ENCODE assay signal across 38 cellular contexts in genomic region chr11:74409633-74410032, GRCh38. TPM values are rescaled to one million over a fixed set of nuclear protein-coding genes. Genes with fewer than 3 reads are reported as not detected.
DNase-seq lines count a peak whose midpoint lies in the region; ATAC-seq, FAIRE-seq and TF ChIP-seq lines count a peak whose summit lies in the region.
"Had no signal": no experiment of that assay in that cellular context is flagged by ENCODE, and none has a peak within 500 bp of the region (broad histone marks: within the 10 kb centered on the region; RNA-seq: fewer than 3 reads in every experiment).

No MANE protein-coding gene starts in this region.

- H3K4me1 Mint-ChIP-seq in activated naive CD4-positive, alpha-beta T cell treated with anti-CD3 and anti-CD28 coated beads, Interleukin-2, amount 50 U/mL, for 24 hours = peaks cover 7% of the 10 kb centered on the region
- H3K4me1 Mint-ChIP-seq in nephron progenitor cell = no peaks in the 10 kb centered on the region
- H3K4me1 Mint-ChIP-seq: B cell; CD14-positive monocyte; CD4-positive, alpha-beta memory T cell; CD8-positive, alpha-beta memory T cell had no signal

- intact Hi-C loops in HepG2 (cut with micrococcal nuclease; ENCODE audit: unreplicated experiment) = no loop called here
- intact Hi-C loops in right lobe of liver (cut with DNase I) = no loop called here
- intact Hi-C loops in K562 (cut with micrococcal nuclease) = no loop called here

- no peaks in the 10 kb centered on the region for H3K9me2 ChIP-seq in SK-N-SH

- no peaks in the 10 kb centered on the region for H3K9me3 ChIP-seq in SK-N-SH
- H3K9me3 ChIP-seq in HepG2 (ENCODE audit: low read length) = no peaks in the 10 kb centered on the region
- H3K9me3 ChIP-seq in right lobe of liver = no peaks in the 10 kb centered on the region
- H3K9me3 ChIP-seq in K562 (replicated peaks; ENCODE audit: control insufficient read depth, insufficient read depth, low read depth, low read length) = no peaks in the 10 kb centered on the region
- H3K9me3 ChIP-seq: A549; BE2C; BLaER1; BLaER1 treated with 17β-estradiol and CSF1 and Interleukin-3, amounts not matched to agents 10 nM and 100 nM; Caco-2 had no signal

- H3K9me3 Mint-ChIP-seq in activated naive CD4-positive, alpha-beta T cell treated with anti-CD3 and anti-CD28 coated beads, Interleukin-2, amount 50 U/mL, for 24 hours = no peaks in the 10 kb centered on the region
- no peaks in the 10 kb centered on the region for H3K9me3 Mint-ChIP-seq in nephron progenitor cell
- H3K9me3 Mint-ChIP-seq: CD14-positive monocyte; CD4-positive, alpha-beta memory T cell; CD4-positive, alpha-beta T cell; CD4-positive, CD25-positive, alpha-beta regulatory T cell; CD8-positive, alpha-beta memory T cell; CD8-positive, alpha-beta T cell had no signal

- peaks cover 2% of the 10 kb centered on the region for H3F3A ChIP-seq in SK-N-SH (replicated peaks; ENCODE audit: insufficient read depth)

- no peak overlapping the region for H3K9ac ChIP-seq in SK-N-SH
- no peak overlapping the region for H3K9ac ChIP-seq in HepG2 (ENCODE audit: insufficient read depth, low read depth, low read length)
- H3K9ac ChIP-seq in K562 (ENCODE audit: insufficient read depth in 1 of 2, low read depth in 2 of 2, low read length in 2 of 2) = no peak overlapping the region
- H3K9ac ChIP-seq: BLaER1; BLaER1 treated with 17β-estradiol and CSF1 and Interleukin-3, amounts not matched to agents 10 nM and 100 nM had no signal

- no peaks in the 10 kb centered on the region for H3K27me3 ChIP-seq in SK-N-SH (ENCODE audit: insufficient read depth)
- H3K27me3 ChIP-seq in HepG2 (ENCODE audit: control insufficient read depth in 1 of 2, insufficient read depth in 2 of 2, low read length in 2 of 2) = peaks cover 0 to 6% of the 10 kb centered on the region in 2 experiments; a peak in 2 of 5 replicates
- H3K27me3 ChIP-seq in right lobe of liver = no peaks in the 10 kb centered on the region
- H3K27me3 ChIP-seq in K562 (ENCODE audit: control insufficient read depth in 2 of 2, insufficient read depth in 2 of 2, low read length in 2 of 2) = peaks cover 8 to 10% of the 10 kb centered on the region in 2 experiments; a peak in 3 of 5 replicates
- H3K27me3 ChIP-seq: BE2C; BLaER1; BLaER1 treated with 17β-estradiol and CSF1 and Interleukin-3, amounts not matched to agents 10 nM and 100 nM had no signal

- no peaks in the 10 kb centered on the region for H3K9me1 ChIP-seq in K562 (ENCODE audit: control insufficient read depth, insufficient read depth, low read length)

- ATAC-seq in SK-N-SH treated with all-trans-retinoic acid at 6 μM for 48 hours (no peak), HepG2 (no peak), right lobe of liver (no peak), K562 (no peak)
- ATAC-seq: A549; CD8-positive, alpha-beta T cell had no signal

- 90% methylated on average over 2 of the region's 2 CpGs for WGBS in SK-N-SH (ENCODE audit: low lambda C conversion rate)
- 90% methylated on average over 2 of the region's 2 CpGs for WGBS in HepG2 (ENCODE audit: low lambda C conversion rate)
- WGBS in right lobe of liver (ENCODE audit: insufficient coverage, low coverage, low lambda C conversion rate, missing lambda C conversion rate) = 94% methylated on average over 2 of the region's 2 CpGs
- 39% methylated on average over 2 of the region's 2 CpGs for WGBS in K562 (ENCODE audit: insufficient coverage, low coverage, missing lambda C conversion rate)

- no peaks in the 10 kb centered on the region for H3K4me1 ChIP-seq in SK-N-SH (ENCODE audit: control insufficient read depth in 1 of 2, insufficient read depth in 2 of 2, low read depth in 1 of 2, low read length in 1 of 2)
- H3K4me1 ChIP-seq in HepG2 (ENCODE audit: insufficient read depth, low read length) = no peaks in the 10 kb centered on the region
- no peaks in the 10 kb centered on the region for H3K4me1 ChIP-seq in right lobe of liver
- H3K4me1 ChIP-seq in K562 (replicated peaks in 1 of 2; ENCODE audit: control insufficient read depth in 2 of 2, insufficient read depth in 2 of 2, low read length in 2 of 2) = no peaks in the 10 kb centered on the region
- H3K4me1 ChIP-seq: BE2C, BLaER1, Caco-2 had no signal

- POLR2A ChIA-PET in SK-N-SH (lab: Yijun Ruan, JAX) (no interaction called here), HepG2 (lab: Yijun Ruan, JAX) (no interaction called here), K562 (lab: Yijun Ruan, JAX) (interaction anchor here (2.2 to 2.7 kb wide), 2 partner anchors 10 to 18 kb away, joined by 9 to 11 read pairs; partner anchors contain the start of gene PGM2L1)

- H4K20me1 ChIP-seq in SK-N-SH (ENCODE audit: insufficient read depth) (no peaks in the 10 kb centered on the region), HepG2 (ENCODE audit: insufficient read depth, low read length) (no peaks in the 10 kb centered on the region), K562 (replicated peaks; ENCODE audit: control insufficient read depth, insufficient read depth, low read length) (no peaks in the 10 kb centered on the region)
- H4K20me1 ChIP-seq: BLaER1; BLaER1 treated with 17β-estradiol and CSF1 and Interleukin-3, amounts not matched to agents 10 nM and 100 nM had no signal

- H3K79me2 ChIP-seq in SK-N-SH (ENCODE audit: insufficient read depth) (no peaks in the 10 kb centered on the region; the same call in 1 of the 2 replicates), HepG2 (ENCODE audit: insufficient read depth, low read length) (no peaks in the 10 kb centered on the region), K562 (ENCODE audit: control insufficient read depth, insufficient read depth, low read length) (no peaks in the 10 kb centered on the region)

- no peaks in the 10 kb centered on the region for H3K36me3 Mint-ChIP-seq in activated naive CD4-positive, alpha-beta T cell treated with anti-CD3 and anti-CD28 coated beads, Interleukin-2, amount 50 U/mL, for 24 hours
- H3K36me3 Mint-ChIP-seq in nephron progenitor cell (ENCODE audit: low read depth) = no peaks in the 10 kb centered on the region
- H3K36me3 Mint-ChIP-seq: CD14-positive monocyte; CD4-positive, alpha-beta memory T cell; CD4-positive, CD25-positive, alpha-beta regulatory T cell; CD8-positive, alpha-beta memory T cell; CD8-positive, alpha-beta T cell had no signal

- no peak overlapping the region for H3K4me3 Mint-ChIP-seq in activated naive CD4-positive, alpha-beta T cell treated with anti-CD3 and anti-CD28 coated beads, Interleukin-2, amount 50 U/mL, for 24 hours
- H3K4me3 Mint-ChIP-seq in nephron progenitor cell = no peak overlapping the region
- H3K4me3 Mint-ChIP-seq: B cell; CD14-positive monocyte; CD4-positive, alpha-beta memory T cell; CD4-positive, alpha-beta T cell; CD8-positive, alpha-beta memory T cell; CD8-positive, alpha-beta T cell had no signal

- no TSS peak for BruUV-seq in HepG2 (replicated peaks; lab: Mats Ljungman, UMichigan)
- BruUV-seq in K562 (replicated peaks; lab: Mats Ljungman, UMichigan) = no TSS peak

- H3K4me3 ChIP-seq in SK-N-SH (ENCODE audit: low read depth in 2 of 2, low read length in 1 of 2) (no peak overlapping the region), HepG2 (replicated peaks in 1 of 3; ENCODE audit: insufficient read depth in 1 of 3, low read depth in 2 of 3, low read length in 3 of 3) (no peak overlapping the region), right lobe of liver (no peak overlapping the region), K562 (no peak overlapping the region)
- H3K4me3 ChIP-seq: A549; BLaER1; BLaER1 treated with 17β-estradiol and CSF1 and Interleukin-3, amounts not matched to agents 10 nM and 100 nM had no signal

- TF ChIP-seq CTCF in SK-N-SH (IDR thresholded peaks at IDR 0.05) (no peak), HepG2 (CRISPR knock-in tag; IDR thresholded peaks at IDR 0.05) (no peak), right lobe of liver (IDR thresholded peaks at IDR 0.05) (no peak), K562 (IDR thresholded peaks at IDR 0.05 in 2 of 3, conservative IDR thresholded peaks at IDR 0.05 in 1 of 3; ENCODE audit: insufficient read depth in 2 of 3, low read depth in 1 of 3, low read length in 3 of 3) (no peak), nephron progenitor cell (IDR thresholded peaks at IDR 0.05) (no peak)

- H2AFZ ChIP-seq in SK-N-SH (ENCODE audit: low read depth) (0 out of 2 replicates have a peak overlapping the region, but pooled peaks have one; percentile 26), HepG2 (ENCODE audit: low read length) (no peak overlapping the region), K562 (ENCODE audit: low read depth, low read length) (no peak overlapping the region)

- CTCF ChIA-PET in SK-N-SH (lab: Yijun Ruan, JAX) = interaction anchor here (1.1 kb wide), 1 partner anchor 40 kb away, joined by 5 read pairs; no protein-coding TSS in a partner anchor
- CTCF ChIA-PET in HepG2 (lab: Yijun Ruan, JAX; ENCODE audit: low intra/inter-chr PET ratio, low total read pairs) = no interaction called here
- CTCF ChIA-PET in K562 (lab: Yijun Ruan, JAX; ENCODE audit: low intra/inter-chr PET ratio) = no interaction called here

- peak overlapping the region; percentile 8 for H3K27ac Mint-ChIP-seq in activated naive CD4-positive, alpha-beta T cell treated with anti-CD3 and anti-CD28 coated beads, Interleukin-2, amount 50 U/mL, for 24 hours
- H3K27ac Mint-ChIP-seq in nephron progenitor cell = no peak overlapping the region
- H3K27ac Mint-ChIP-seq: B cell; CD14-positive monocyte; CD4-positive, alpha-beta memory T cell; CD4-positive, alpha-beta T cell; CD4-positive, CD25-positive, alpha-beta regulatory T cell; CD8-positive, alpha-beta memory T cell; CD8-positive, alpha-beta T cell had no signal

- no peak for DNase-seq in SK-N-SH
- no peak for DNase-seq in activated naive CD4-positive, alpha-beta T cell treated with Interleukin-2 at 50 U/mL for 16 hours
- DNase-seq in HepG2 (ENCODE audit: low spot score) = no peak
- no peak for DNase-seq in right lobe of liver
- no peak for DNase-seq in K562 (ENCODE audit: extremely low read depth in 1 of 4, low spot score in 3 of 4)
- DNase-seq in nephron progenitor cell = no peak
- DNase-seq: 8988T; ACHN; AML-193; BE2C; C1 segment of cervical spinal cord; Caco-2; Calu3; CD4-positive, alpha-beta memory T cell; CD4-positive, alpha-beta T cell; CD4-positive, CD25-positive, alpha-beta regulatory T cell; CD8-positive, alpha-beta memory T cell; CD8-positive, alpha-beta T cell; COR-L47; DMS 273 treated with DMSO at 0.1 percent for 48 hours; DMS153; DMS53; DMS79; DMS79 treated with DMSO at 0.1 percent for 48 hours; DND-41; EL had no signal

- FAIRE-seq in HepG2 (lab: Jason Lieb, UNC) = no peak
- no peak for FAIRE-seq in K562 (lab: Jason Lieb, UNC)
- FAIRE-seq: A204.1, A549, D721Med had no signal

- TF ChIP-seq POLR2A in HepG2 (IDR thresholded peaks at IDR 0.05; ENCODE audit: insufficient read depth in 1 of 2, low read depth in 2 of 2, low read length in 2 of 2) (no peak), right lobe of liver (IDR thresholded peaks at IDR 0.05) (no peak), K562 (conservative IDR thresholded peaks at IDR 0.05) (no peak)

- in situ Hi-C loops in HepG2 (cut with HindIII; ENCODE audit: extremely low pct_ligation_motif_present, low pct_unique_long_range_greater_than_20kb) = no loop called here
- in situ Hi-C loops in K562 (cut with MboI) = no loop called here

- no peaks in the 10 kb centered on the region for H3K27me3 Mint-ChIP-seq in activated naive CD4-positive, alpha-beta T cell treated with anti-CD3 and anti-CD28 coated beads, Interleukin-2, amount 50 U/mL, for 24 hours
- peaks cover 40% of the 10 kb centered on the region for H3K27me3 Mint-ChIP-seq in nephron progenitor cell (ENCODE audit: low read depth, poor library complexity)
- H3K27me3 Mint-ChIP-seq: CD4-positive, alpha-beta T cell had no signal

- H3K4me2 ChIP-seq in SK-N-SH (no peak overlapping the region), HepG2 (ENCODE audit: low read depth, low read length) (no peak overlapping the region), K562 (ENCODE audit: insufficient read depth, low read length) (no peak overlapping the region)
- H3K4me2 ChIP-seq: A549; BLaER1; BLaER1 treated with 17β-estradiol and CSF1 and Interleukin-3, amounts not matched to agents 10 nM and 100 nM had no signal

- no peak overlapping the region for H3K27ac ChIP-seq in SK-N-SH (ENCODE audit: low read depth in 2 of 2, low read length in 1 of 2)
- no peak overlapping the region for H3K27ac ChIP-seq in HepG2 (ENCODE audit: extremely low read length, insufficient read depth, low read length)
- no peak overlapping the region for H3K27ac ChIP-seq in right lobe of liver
- no peak overlapping the region for H3K27ac ChIP-seq in K562 (ENCODE audit: extremely low read depth, low read depth, low read length)
- H3K27ac ChIP-seq: 22Rv1; A549; BLaER1; BLaER1 treated with 17β-estradiol and CSF1 and Interleukin-3, amounts not matched to agents 10 nM and 100 nM; C4-2B had no signal

- no peak for TF ChIP-seq RAD21 in SK-N-SH (IDR thresholded peaks at IDR 0.05; ENCODE audit: low read length)
- no peak for TF ChIP-seq RAD21 in HepG2 (CRISPR knock-in tag; IDR thresholded peaks at IDR 0.05)
- TF ChIP-seq RAD21 in K562 (CRISPR knock-in tag; conservative IDR thresholded peaks at IDR 0.05 in 1 of 2, IDR thresholded peaks at IDR 0.05 in 1 of 2) = no peak

- no peaks in the 10 kb centered on the region for H3K36me3 ChIP-seq in SK-N-SH (replicated peaks in 1 of 2; ENCODE audit: control insufficient read depth in 1 of 2, insufficient read depth in 2 of 2, low read length in 1 of 2)
- no peaks in the 10 kb centered on the region for H3K36me3 ChIP-seq in HepG2 (replicated peaks in 1 of 2; ENCODE audit: control insufficient read depth in 1 of 2, insufficient read depth in 2 of 2, low read length in 2 of 2)
- no peaks in the 10 kb centered on the region for H3K36me3 ChIP-seq in right lobe of liver
- no peaks in the 10 kb centered on the region for H3K36me3 ChIP-seq in K562 (ENCODE audit: control insufficient read depth, insufficient read depth, low read length)
- H3K36me3 ChIP-seq: BE2C; BLaER1; BLaER1 treated with 17β-estradiol and CSF1 and Interleukin-3, amounts not matched to agents 10 nM and 100 nM had no signal

- TF ChIP-seq EP300 in SK-N-SH (IDR thresholded peaks at IDR 0.05; ENCODE audit: borderline replicate concordance in 1 of 2, low read depth in 1 of 2, low read length in 1 of 2) = no peak
- no peak for TF ChIP-seq EP300 in HepG2 (IDR thresholded peaks at IDR 0.05; ENCODE audit: low read depth in 2 of 2, low read length in 2 of 2)
- no peak for TF ChIP-seq EP300 in HepG2 (CRISPR knock-in tag; IDR thresholded peaks at IDR 0.05; ENCODE audit: borderline replicate concordance)
- TF ChIP-seq EP300 in K562 (IDR thresholded peaks at IDR 0.05; ENCODE audit: low read length) = no peak

RNA-seq across cellular contexts. Expression of gene PGM2L1, which starts 11.4 kb away (rescaled TPM):
- polyA plus RNA-seq in SK-N-SH (2012; rRNA removed) = 0.90 and 1.0 TPM in 2 replicates
- polyA plus RNA-seq in SK-N-SH (2012; cell fraction: cytosol; rRNA removed) = 1.2 and 1.4 TPM in 2 replicates
- 1.4 and 1.6 TPM in 2 replicates for polyA plus RNA-seq in SK-N-SH (2012; cell fraction: nucleus; rRNA removed)
- 1.2 and 2.1 TPM in 2 replicates for total RNA-seq in HepG2 (2016; rRNA removed; fragmentation: Illumina TruSeq; extraction: Trizol)
- 0.09 and 0.30 TPM in 2 replicates for total RNA-seq in HepG2 (2016; cell fraction: cytosol; rRNA removed; fragmentation: Illumina TruSeq; extraction: Trizol; ENCODE audit: low read depth)
- 1.2 and 2.2 TPM in 2 replicates for total RNA-seq in HepG2 (2016; cell fraction: insoluble cytoplasmic fraction; rRNA removed; fragmentation: Illumina TruSeq; extraction: Trizol)
- 0.41 and 0.46 TPM in 2 replicates for total RNA-seq in HepG2 (2016; cell fraction: membrane; rRNA removed; fragmentation: Illumina TruSeq; extraction: Trizol)
- total RNA-seq in HepG2 (2016; cell fraction: nucleus; rRNA removed; fragmentation: Illumina TruSeq; extraction: Trizol) = 1.3 and 1.5 TPM in 2 replicates
- 0.57 and 0.63 TPM in 2 replicates for polyA plus RNA-seq in HepG2 (2011; rRNA removed)
- 0.24 and 0.55 TPM in 2 replicates for polyA plus RNA-seq in HepG2 (2011; cell fraction: cytosol; rRNA removed)
- 1.1 and 1.5 TPM in 2 replicates for polyA plus RNA-seq in HepG2 (2011; cell fraction: nucleus; rRNA removed)
- 1.5 and 1.6 TPM in 2 replicates for polyA plus RNA-seq in HepG2 (2012)
- polyA plus RNA-seq in HepG2 (2016; cell fraction: cytosol; fragmentation: Illumina TruSeq; extraction: Trizol; ENCODE audit: low read depth) = 0.05 TPM in 2 replicates
- 1.6 and 1.7 TPM in 2 replicates for polyA plus RNA-seq in HepG2 (2016; cell fraction: insoluble cytoplasmic fraction; fragmentation: Illumina TruSeq; extraction: Trizol; ENCODE audit: low read depth)
- polyA plus RNA-seq in HepG2 (2016; cell fraction: membrane; fragmentation: Illumina TruSeq; extraction: Trizol; ENCODE audit: low read depth) = 0.22 TPM in 2 replicates
- 0.63 and 1.1 TPM in 2 replicates for polyA plus RNA-seq in HepG2 (2016; cell fraction: nucleus; fragmentation: Illumina TruSeq; extraction: Trizol; ENCODE audit: insufficient read depth, low read depth)
- 1.3 and 2.3 TPM in 2 replicates for polyA minus RNA-seq in HepG2 (2011; rRNA and poly(A)+ RNA removed; ENCODE audit: low replicate concordance)
- polyA minus RNA-seq in HepG2 (2011; cell fraction: cytosol; rRNA and poly(A)+ RNA removed) = 1.1 and 1.6 TPM in 2 replicates
- 2.5 and 3.2 TPM in 2 replicates for polyA minus RNA-seq in HepG2 (2011; cell fraction: nucleus; rRNA and poly(A)+ RNA removed)
- 1 to 10 TPM in 4 of 6 experiments, under 1 TPM in 2; 0.92 to 2.0 (median 1.2) TPM for total RNA-seq in right lobe of liver
- total RNA-seq in K562 (2011; cell fraction: chromatin; rRNA removed; ENCODE audit: low replicate concordance) = 0.62 and 0.72 TPM in 2 replicates
- 1.0 and 2.4 TPM in 2 replicates for total RNA-seq in K562 (2011; cell fraction: nucleolus; rRNA removed)
- 1.3 and 1.4 TPM in 2 replicates for total RNA-seq in K562 (2011; cell fraction: nucleoplasm; rRNA removed)
- 0.36 and 0.57 TPM in 2 replicates for total RNA-seq in K562 (2014; rRNA removed)
- total RNA-seq in K562 (2014; rRNA removed; fragmentation: Illumina TruSeq; extraction: Trizol) = 0.95 and 1.4 TPM in 2 replicates
- total RNA-seq in K562 (2015; rRNA removed; fragmentation: Illumina TruSeq; extraction: Trizol) = 0.53 and 0.76 TPM in 2 replicates
- 0.75 and 0.78 TPM in 2 replicates for total RNA-seq in K562 (2021)
- polyA plus RNA-seq in K562 (2011; rRNA removed) = 0.35 and 0.63 TPM in 2 replicates
- polyA plus RNA-seq in K562 (2011; cell fraction: cytosol; rRNA removed) = 0.15 and 0.88 TPM in 2 replicates
- 0.17 and 0.31 TPM in 2 replicates for polyA plus RNA-seq in K562 (2011; cell fraction: nucleus; rRNA removed)
- polyA plus RNA-seq in K562 (2012) = 0.53 and 0.62 TPM in 2 replicates
- 0.80 and 0.87 TPM in 2 replicates for polyA plus RNA-seq in K562 (2014; fragmentation: Illumina TruSeq; extraction: Trizol)
- under 1 TPM; 0.32 to 0.46 TPM for polyA plus RNA-seq in K562 (2014; fragmentation: Nextera tagmentation; extraction: Ambion mirVana)
- polyA plus RNA-seq in K562 (2014; rRNA removed) = 0.22 and 0.49 TPM in 2 replicates
- polyA minus RNA-seq in K562 (2011; rRNA and poly(A)+ RNA removed) = 0.60 and 0.74 TPM in 2 replicates
- 0.36 and 0.48 TPM in 2 replicates for polyA minus RNA-seq in K562 (2011; cell fraction: cytosol; rRNA and poly(A)+ RNA removed)
- polyA minus RNA-seq in K562 (2011; cell fraction: nucleus; rRNA and poly(A)+ RNA removed) = 0.67 TPM in 2 replicates

RNA-seq across cellular contexts. Expression of gene KCNE3, which starts 57.7 kb away (rescaled TPM):
- polyA plus RNA-seq in SK-N-SH (2012; rRNA removed) = not detected in 2 replicates
- polyA plus RNA-seq in SK-N-SH (2012; cell fraction: cytosol; rRNA removed) = not detected in 2 replicates
- not detected in 2 replicates for polyA plus RNA-seq in SK-N-SH (2012; cell fraction: nucleus; rRNA removed)
- 0.33 and 0.41 TPM in 2 replicates for total RNA-seq in HepG2 (2016; rRNA removed; fragmentation: Illumina TruSeq; extraction: Trizol)
- 0.09 TPM in 1 of 2 replicates, not detected in the other for total RNA-seq in HepG2 (2016; cell fraction: cytosol; rRNA removed; fragmentation: Illumina TruSeq; extraction: Trizol; ENCODE audit: low read depth)
- 0.52 and 0.76 TPM in 2 replicates for total RNA-seq in HepG2 (2016; cell fraction: insoluble cytoplasmic fraction; rRNA removed; fragmentation: Illumina TruSeq; extraction: Trizol)
- 0.31 and 0.43 TPM in 2 replicates for total RNA-seq in HepG2 (2016; cell fraction: membrane; rRNA removed; fragmentation: Illumina TruSeq; extraction: Trizol)
- total RNA-seq in HepG2 (2016; cell fraction: nucleus; rRNA removed; fragmentation: Illumina TruSeq; extraction: Trizol) = 0.16 and 0.25 TPM in 2 replicates
- polyA plus RNA-seq in HepG2 (2011; rRNA removed) = 2.2 and 2.3 TPM in 2 replicates
- polyA plus RNA-seq in HepG2 (2011; cell fraction: cytosol; rRNA removed) = 1.6 and 2.1 TPM in 2 replicates
- 1.1 and 1.2 TPM in 2 replicates for polyA plus RNA-seq in HepG2 (2011; cell fraction: nucleus; rRNA removed)
- 1.8 and 5.3 TPM in 2 replicates for polyA plus RNA-seq in HepG2 (2012)
- polyA plus RNA-seq in HepG2 (2016; cell fraction: cytosol; fragmentation: Illumina TruSeq; extraction: Trizol; ENCODE audit: low read depth) = 0.18 TPM in 1 of 2 replicates, not detected in the other
- 0.40 and 0.46 TPM in 2 replicates for polyA plus RNA-seq in HepG2 (2016; cell fraction: insoluble cytoplasmic fraction; fragmentation: Illumina TruSeq; extraction: Trizol; ENCODE audit: low read depth)
- polyA plus RNA-seq in HepG2 (2016; cell fraction: membrane; fragmentation: Illumina TruSeq; extraction: Trizol; ENCODE audit: low read depth) = 0.26 and 0.42 TPM in 2 replicates
- 0.23 and 0.37 TPM in 2 replicates for polyA plus RNA-seq in HepG2 (2016; cell fraction: nucleus; fragmentation: Illumina TruSeq; extraction: Trizol; ENCODE audit: insufficient read depth, low read depth)
- polyA minus RNA-seq in HepG2 (2011; rRNA and poly(A)+ RNA removed; ENCODE audit: low replicate concordance) = 5.6 TPM in 1 of 2 replicates, not detected in the other
- 0.97 and 2.2 TPM in 2 replicates for polyA minus RNA-seq in HepG2 (2011; cell fraction: cytosol; rRNA and poly(A)+ RNA removed)
- polyA minus RNA-seq in HepG2 (2011; cell fraction: nucleus; rRNA and poly(A)+ RNA removed) = 0.52 and 0.62 TPM in 2 replicates
- total RNA-seq in right lobe of liver = 1 to 10 TPM; 1.3 to 7.6 (median 4.8) TPM
- total RNA-seq in K562 (2011; cell fraction: chromatin; rRNA removed; ENCODE audit: low replicate concordance) = 2.7 and 3.5 TPM in 2 replicates
- 1.7 and 3.3 TPM in 2 replicates for total RNA-seq in K562 (2011; cell fraction: nucleolus; rRNA removed)
- 3.2 and 3.9 TPM in 2 replicates for total RNA-seq in K562 (2011; cell fraction: nucleoplasm; rRNA removed)
- total RNA-seq in K562 (2014; rRNA removed) = 6.8 and 7.2 TPM in 2 replicates
- 7.0 and 8.0 TPM in 2 replicates for total RNA-seq in K562 (2014; rRNA removed; fragmentation: Illumina TruSeq; extraction: Trizol)
- total RNA-seq in K562 (2015; rRNA removed; fragmentation: Illumina TruSeq; extraction: Trizol) = 5.2 and 5.7 TPM in 2 replicates
- total RNA-seq in K562 (2021) = 5.9 and 6.2 TPM in 2 replicates
- 2.0 and 2.4 TPM in 2 replicates for polyA plus RNA-seq in K562 (2011; rRNA removed)
- 1.8 and 3.4 TPM in 2 replicates for polyA plus RNA-seq in K562 (2011; cell fraction: cytosol; rRNA removed)
- 2.1 and 2.6 TPM in 2 replicates for polyA plus RNA-seq in K562 (2011; cell fraction: nucleus; rRNA removed)
- polyA plus RNA-seq in K562 (2012) = 6.7 and 11.4 TPM in 2 replicates
- 7.9 and 8.4 TPM in 2 replicates for polyA plus RNA-seq in K562 (2014; fragmentation: Illumina TruSeq; extraction: Trizol)
- polyA plus RNA-seq in K562 (2014; fragmentation: Nextera tagmentation; extraction: Ambion mirVana) = 1 to 10 TPM; 1.6 to 2.3 TPM
- polyA plus RNA-seq in K562 (2014; rRNA removed) = 8.7 and 9.9 TPM in 2 replicates
- polyA minus RNA-seq in K562 (2011; rRNA and poly(A)+ RNA removed) = 1.0 and 2.6 TPM in 2 replicates
- 1.4 and 1.6 TPM in 2 replicates for polyA minus RNA-seq in K562 (2011; cell fraction: cytosol; rRNA and poly(A)+ RNA removed)
- 0.67 TPM in 2 replicates for polyA minus RNA-seq in K562 (2011; cell fraction: nucleus; rRNA and poly(A)+ RNA removed)
- total RNA-seq: A172; B cell; CD4-positive, CD25-positive, alpha-beta regulatory T cell; CD8-positive, alpha-beta T cell had no signal
- polyA plus RNA-seq: CD4-positive, alpha-beta memory T cell; CD8-positive, alpha-beta memory T cell had no signal
